5 cellular contexts compared by ENCODE assay signal in genomic region chr15:20551289-20551688, GRCh38. TPM values are rescaled to one million over a fixed set of nuclear protein-coding genes. Genes with fewer than 3 reads are reported as not detected.
"Had no signal": no experiment of that assay in that cellular context is flagged by ENCODE, and none has a peak within 500 bp of the region (broad histone marks: within the 10 kb centered on the region; RNA-seq: fewer than 3 reads in every experiment).

No MANE protein-coding gene starts in this region.

RNA-seq across cellular contexts. Expression of gene GOLGA6L6, which starts 9.7 kb away (rescaled TPM):
- total RNA-seq: GM23338, H1, H9, HT-29, IMR-90 had no signal
